23 cellular contexts compared by ENCODE assay signal in genomic region chr11:68709064-68709463, GRCh38. TPM values are rescaled to one million over a fixed set of nuclear protein-coding genes. Genes with fewer than 3 reads are reported as not detected.
"Had no signal": no experiment of that assay in that cellular context is flagged by ENCODE, and none has a peak within 500 bp of the region (broad histone marks: within the 10 kb centered on the region; RNA-seq: fewer than 3 reads in every experiment).

No MANE protein-coding gene starts in this region.

- H3K9me3 ChIP-seq: SK-N-SH had no signal

- H3K9ac ChIP-seq: SK-N-SH had no signal

- DNase-seq: KBM-7, NCI-H1092, NCI-H1105 treated with DMSO at 0.1 percent for 48 hours, NCI-H1417 treated with DMSO at 0.1 percent for 48 hours, NCI-H187, NCI-H2029, NCI-H2081 treated with DMSO at 0.1 percent for 48 hours, NCI-H2171, NCI-H226, NCI-H446, NCI-H510A, NCI-H524 treated with DMSO at 0.1 percent for 48 hours, NCI-H69, NCI-H774, RPMI8226, SHP77, SK-N-SH, SW 1271, T-cell had no signal

- FAIRE-seq: RCC 7860 had no signal

- H3K4me2 ChIP-seq: SK-N-SH had no signal

- ATAC-seq: T-cell had no signal

RNA-seq across cellular contexts. Expression of gene GAL, which starts 24.7 kb away (rescaled TPM):
- total RNA-seq: HT-29, LHCN-M2, MCF 10A had no signal

RNA-seq across cellular contexts. Expression of gene TESMIN, which starts 42.3 kb away (rescaled TPM):
- total RNA-seq: LHCN-M2 had no signal
